21 cellular contexts compared by ENCODE assay signal in genomic region chr1:231878737-231879136, GRCh38.
"Had no signal": no experiment of that assay in that cellular context is flagged by ENCODE, and none has a peak within 500 bp of the region (broad histone marks: within the 10 kb centered on the region; RNA-seq: fewer than 3 reads in every experiment).

No MANE protein-coding gene starts in this region.

- H3K27me3 Mint-ChIP-seq: dendritic cell treated with granulocyte-macrophage colony-stimulating factor and Interleukin-4, amounts not matched to agents 40 ng/mL and 50 ng/mL, for 4 days; effector memory CD8-positive, alpha-beta T cell; naive B cell had no signal

- H3K27ac Mint-ChIP-seq: dendritic cell treated with granulocyte-macrophage colony-stimulating factor and Interleukin-4, amounts not matched to agents 40 ng/mL and 50 ng/mL, for 4 days; endodermal cell; mesothelial cell of epicardium; naive B cell had no signal

- H3K4me3 ChIP-seq: colonic mucosa, esophagus muscularis mucosa, gastroesophageal sphincter, heart right ventricle, left lung, lower lobe of right lung, mucosa of descending colon had no signal

- H3K4me1 Mint-ChIP-seq: mesothelial cell of epicardium, naive B cell had no signal

- H3K4me3 Mint-ChIP-seq: dendritic cell treated with granulocyte-macrophage colony-stimulating factor and Interleukin-4, amounts not matched to agents 40 ng/mL and 50 ng/mL, for 4 days; effector memory CD8-positive, alpha-beta T cell; endodermal cell; mesothelial cell of epicardium; naive B cell had no signal

- H3K36me3 ChIP-seq: colonic mucosa, esophagus muscularis mucosa, gastroesophageal sphincter, lower lobe of right lung had no signal

- DNase-seq: colonic mucosa; cortex of kidney; effector CD8-positive, alpha-beta T cell; effector memory CD8-positive, alpha-beta T cell; endodermal cell; foreskin keratinocyte; head of caudate nucleus; heart right ventricle; hippocampal formation; left cardiac atrium; left lung; left ventricle myocardium superior; lower lobe of right lung; mesenchymal stem cell; mucosa of descending colon; naive B cell had no signal

- H3K27me3 ChIP-seq: colonic mucosa, esophagus muscularis mucosa, foreskin keratinocyte, gastroesophageal sphincter, heart right ventricle, left lung had no signal

- H3K27ac ChIP-seq: colonic mucosa, epithelial cell of prostate, esophagus muscularis mucosa, foreskin keratinocyte, gastroesophageal sphincter, heart right ventricle, left lung, lower lobe of right lung had no signal

- H3K4me1 ChIP-seq: colonic mucosa, esophagus muscularis mucosa, foreskin keratinocyte, gastroesophageal sphincter, heart right ventricle, left lung, lower lobe of right lung had no signal

- H3K9me3 ChIP-seq: colonic mucosa, lower lobe of right lung, mucosa of descending colon had no signal
